8 cellular contexts compared by ENCODE assay signal in genomic region chr11:69295995-69296889, GRCh38. TPM values are rescaled to one million over a fixed set of nuclear protein-coding genes. Genes with fewer than 3 reads are reported as not detected.
DNase-seq lines count a peak whose midpoint lies in the region; ATAC-seq and TF ChIP-seq lines count a peak whose summit lies in the region.

No MANE protein-coding gene starts in this region.

- TF ChIP-seq EP300 in sigmoid colon (IDR thresholded peaks at IDR 0.05) = no peak

- H3K4me2 ChIP-seq in GM23248 (ENCODE audit: unreplicated experiment) = peak overlapping the region; percentile 48

- intact Hi-C loops in sigmoid colon (cut with DNase I) (loop anchor here (5.0 kb wide), 1 partner anchor 146 kb away; no protein-coding TSS in a partner anchor), thyroid gland (cut with DNase I) (loop anchor here (10.0 kb wide), 1 partner anchor 191 kb away; no protein-coding TSS in a partner anchor)

- no peaks in the 10 kb centered on the region for H3K79me2 ChIP-seq in GM23248 (ENCODE audit: insufficient read depth)

- H3K36me3 ChIP-seq in GM23248 (ENCODE audit: low read depth) (no peaks in the 10 kb centered on the region), RWPE2 (ENCODE audit: low read depth) (no peaks in the 10 kb centered on the region), sigmoid colon (no peaks in the 10 kb centered on the region), thyroid gland (no peaks in the 10 kb centered on the region), H7 (replicated peaks; ENCODE audit: control insufficient read depth, insufficient read depth, low read length) (no peaks in the 10 kb centered on the region)

- H3K4me3 ChIP-seq in GM23248 (peak overlapping the region; percentile 20; the same call in 1 of the 2 replicates), RWPE2 (ENCODE audit: severe bottlenecking) (no peak overlapping the region), fibroblast of mammary gland (ENCODE audit: control insufficient read depth, low read depth, low read length) (no peak overlapping the region), sigmoid colon (no peak overlapping the region), thyroid gland (replicated peaks in 1 of 3) (no peak overlapping the region), H7 (ENCODE audit: insufficient read depth, low read depth, low read length) (no peak overlapping the region)

- H3K9me2 ChIP-seq in GM23248 (ENCODE audit: insufficient read depth) = no peaks in the 10 kb centered on the region

- H3K9ac ChIP-seq in GM23248 = peak overlapping the region; percentile 75

- DNase-seq in GM23248 (peak; percentile 92), RWPE2 (ENCODE audit: low spot score) (no peak), fibroblast of mammary gland (ENCODE audit: low read depth) (peak; percentile 95), sigmoid colon (peak; percentile 82), thyroid gland (no peak), H7 (no peak)
- DNase-seq in activated CD4-positive, CD25-positive, alpha-beta regulatory T cell treated with anti-CD3 and anti-CD28 coated beads, Interleukin-2, amount 50 U/mL, for 72 hours = no peak

- ATAC-seq in RWPE2 (ENCODE audit: low read depth) (no peak), HG02938 (IDR thresholded peaks at IDR 0.05; ENCODE audit: unreplicated experiment) (no peak)

- H3K27me3 ChIP-seq in GM23248 (replicated peaks; ENCODE audit: insufficient read depth) = no peaks in the 10 kb centered on the region
- no peaks in the 10 kb centered on the region for H3K27me3 ChIP-seq in RWPE2 (ENCODE audit: insufficient read depth, poor library complexity, severe bottlenecking)
- no peaks in the 10 kb centered on the region for H3K27me3 ChIP-seq in sigmoid colon
- no peaks in the 10 kb centered on the region for H3K27me3 ChIP-seq in thyroid gland
- H3K27me3 ChIP-seq in H7 (ENCODE audit: control insufficient read depth, insufficient read depth, low read length) = no peaks in the 10 kb centered on the region

- 62 to 65% methylated on average over 18 of the region's 18 CpGs for WGBS in GM23248 (ENCODE audit: low coverage in 1 of 2, low lambda C conversion rate in 2 of 2, missing lambda C conversion rate in 2 of 2), 2 experiments
- 73 to 85% methylated on average over 18 of the region's 18 CpGs for WGBS in sigmoid colon, 2 donors
- 84 to 92% methylated on average over 14 to 16 of the region's 18 CpGs for WGBS in thyroid gland, 2 donors

- H3F3A ChIP-seq in GM23248 (ENCODE audit: insufficient read depth) = peaks cover 44% of the 10 kb centered on the region

- no peaks in the 10 kb centered on the region for H4K20me1 ChIP-seq in GM23248 (ENCODE audit: insufficient read depth)

- TF ChIP-seq CTCF in RWPE2 (IDR thresholded peaks at IDR 0.05; ENCODE audit: poor library complexity, severe bottlenecking) (no peak), fibroblast of mammary gland (conservative IDR thresholded peaks at IDR 0.05; ENCODE audit: control insufficient read depth, insufficient read depth, low read depth, low read length) (no peak), sigmoid colon (IDR thresholded peaks at IDR 0.05) (no peak), thyroid gland (IDR thresholded peaks at IDR 0.05) (no peak)

- TF ChIP-seq POLR2A in sigmoid colon (IDR thresholded peaks at IDR 0.05) (no peak), thyroid gland (IDR thresholded peaks at IDR 0.05) (no peak)

- H2AFZ ChIP-seq in GM23248 = no peak overlapping the region

- H3K27ac ChIP-seq in GM23248 (peak overlapping the region; percentile 96), RWPE2 (ENCODE audit: poor library complexity, severe bottlenecking) (peak overlapping the region; percentile 96), sigmoid colon (peak overlapping the region; percentile 70 to 77 (median 72)), thyroid gland (peak overlapping the region in 1 of 3 donors; percentile 84)

- in situ Hi-C loops in GM23248 (cut with MboI) = loop anchor here (10.0 kb wide), 1 partner anchor 339 kb away; no protein-coding TSS in a partner anchor

- H3K4me1 ChIP-seq in GM23248 (ENCODE audit: insufficient read depth) (peaks cover 47% of the 10 kb centered on the region), RWPE2 (ENCODE audit: insufficient read depth, poor library complexity, severe bottlenecking) (peaks cover 40% of the 10 kb centered on the region), sigmoid colon (peaks cover 0 to 38% (median 29%) of the 10 kb centered on the region in 4 donors), thyroid gland (peaks cover 16 to 52% of the 10 kb centered on the region in 2 donors)

- H3K9me3 ChIP-seq in GM23248 (ENCODE audit: low read depth) = no peaks in the 10 kb centered on the region
- H3K9me3 ChIP-seq in RWPE2 (ENCODE audit: severe bottlenecking) = no peaks in the 10 kb centered on the region
- no peaks in the 10 kb centered on the region for H3K9me3 ChIP-seq in sigmoid colon
- no peaks in the 10 kb centered on the region for H3K9me3 ChIP-seq in thyroid gland

RNA-seq across cellular contexts. Expression of gene MYEOV, which starts 2.3 kb away (rescaled TPM):
- 0.63 and 0.86 TPM in 2 replicates for total RNA-seq in GM23248 (2014; rRNA removed; shearing (Covaris generic))
- 7.2 and 8.7 TPM in 2 replicates for polyA plus RNA-seq in GM23248 (2016; fragmentation: Nextera tagmentation; extraction: Ambion mirVana)
- total RNA-seq in sigmoid colon = not detected
- 10 to 100 TPM in 2 of 3 donors, 1 to 10 TPM in 1; 1.2 to 11.1 (median 10.1) TPM for polyA plus RNA-seq in sigmoid colon
- total RNA-seq in thyroid gland = 1 to 10 TPM in 1 of 4 donors, under 1 TPM in 2, not detected in 1; 0.42 to 2.6 (median 0.68) TPM
- 2.0 and 4.3 TPM in 2 replicates for total RNA-seq in H7 (2014; rRNA removed; shearing (Covaris generic))

Comparison
In these comparisons a context has a peak if more than half of its experiments do, and no peak if none do; other contexts are left out.
1. DNase-seq: peak in GM23248 (single experiment), fibroblast of mammary gland (single experiment) and sigmoid colon (single experiment); none in RWPE2 (single experiment), thyroid gland (0 of 2), H7 (single experiment) and activated CD4-positive, CD25-positive, alpha-beta regulatory T cell treated with anti-CD3 and anti-CD28 coated beads, Interleukin-2, amount 50 U/mL, for 72 hours (single experiment).